ENCODE assay signal across 9 cellular contexts in genomic region chr4:138910201-138910913, GRCh38.
A peak's percentile ranks its signal among the peaks of the same experiment; 100 is the strongest.
DNase-seq lines count a peak whose midpoint lies in the region; ATAC-seq and TF ChIP-seq lines count a peak whose summit lies in the region.
"Had no signal": no experiment of that assay in that cellular context is flagged by ENCODE, and none has a peak within 500 bp of the region (broad histone marks: within the 10 kb centered on the region; RNA-seq: fewer than 3 reads in every experiment).

No MANE protein-coding gene starts in this region.

- no peaks in the 10 kb centered on the region for H3K9me3 ChIP-seq in stomach smooth muscle (ENCODE audit: control insufficient read depth in 2 of 2, low read length in 2 of 2)

- DNase-seq in LNCaP clone FGC (ENCODE audit: low read depth), result peak; percentile 86
- DNase-seq in RWPE1 (ENCODE audit: low spot score), result peak; percentile 79
- DNase-seq in foreskin keratinocyte, result peak; percentile 45 to 64
- no peak for DNase-seq in stimulated activated CD4-positive, alpha-beta T cell treated with anti-CD3 and anti-CD28 coated beads, Interleukin-4, amount 100 ng/mL, for 4 hours
- no peak for DNase-seq in stimulated activated CD4-positive, alpha-beta T cell treated with anti-CD3 and anti-CD28 coated beads, Interleukin-2, amount 100 ng/mL, for 48 hours
- DNase-seq: activated CD4-positive, alpha-beta T cell treated with anti-CD3 and anti-CD28 coated beads, Interleukin-2, amount 10 ng/mL, durations not matched to agents 7 days and 5 days had no signal

- POLR2A ChIA-PET in RWPE1 (lab: Yijun Ruan, JAX; ENCODE audit: low non-redundant PET), result no interaction called here

- no peaks in the 10 kb centered on the region for H3K27me3 ChIP-seq in foreskin keratinocyte
- no peaks in the 10 kb centered on the region for H3K27me3 ChIP-seq in stomach smooth muscle (ENCODE audit: control insufficient read depth in 1 of 2, insufficient read depth in 2 of 2, low read length in 2 of 2)

- H3K4me1 ChIP-seq in foreskin keratinocyte (peaks cover 3% of the 10 kb centered on the region), stomach smooth muscle (ENCODE audit: control insufficient read depth, insufficient read depth, low read length) (peaks cover 18% of the 10 kb centered on the region)

- H3K4me3 ChIP-seq in LNCaP clone FGC (ENCODE audit: low read depth, low read length) (peak overlapping the region; percentile 20), stomach smooth muscle (ENCODE audit: low read length in 2 of 2) (peak overlapping the region; percentile 10 to 59)

- H3K9ac ChIP-seq in stomach smooth muscle (ENCODE audit: low read length in 2 of 2), result no peak overlapping the region

- H3K27ac ChIP-seq in RWPE1 (peak overlapping the region; percentile 80), foreskin keratinocyte (no peak overlapping the region), stomach smooth muscle (ENCODE audit: low read length) (peak overlapping the region; percentile 61)

- no peaks in the 10 kb centered on the region for H3K36me3 ChIP-seq in stomach smooth muscle (ENCODE audit: control insufficient read depth in 2 of 2, insufficient read depth in 2 of 2, low read length in 2 of 2)

- CTCF ChIA-PET in RWPE1 (lab: Yijun Ruan, JAX), result interaction anchor here (0.6 to 1.0 kb wide), 3 partner anchors 9 to 807 kb away, joined by 3 to 4 read pairs (median 3); no protein-coding TSS in a partner anchor

- no peak for TF ChIP-seq CTCF in LNCaP clone FGC (IDR thresholded peaks at IDR 0.05; ENCODE audit: control insufficient read depth, extremely low read depth, insufficient read depth)
- no peak for TF ChIP-seq CTCF in RWPE1 (conservative IDR thresholded peaks at IDR 0.05; ENCODE audit: low read depth)
- no peak for TF ChIP-seq CTCF in foreskin keratinocyte (conservative IDR thresholded peaks at IDR 0.05)

- ATAC-seq in foreskin keratinocyte (peak; percentile 89), HG02623 (IDR thresholded peaks at IDR 0.05; ENCODE audit: unreplicated experiment) (no peak), HG03045 (IDR thresholded peaks at IDR 0.05; ENCODE audit: unreplicated experiment) (no peak)

Comparison
In these comparisons a context has a peak if more than half of its experiments do, and no peak if none do; other contexts are left out.
1. DNase-seq: peak in LNCaP clone FGC (single experiment), RWPE1 (single experiment) and foreskin keratinocyte (2 of 2); none in stimulated activated CD4-positive, alpha-beta T cell treated with anti-CD3 and anti-CD28 coated beads, Interleukin-4, amount 100 ng/mL, for 4 hours (0 of 2) and stimulated activated CD4-positive, alpha-beta T cell treated with anti-CD3 and anti-CD28 coated beads, Interleukin-2, amount 100 ng/mL, for 48 hours (0 of 2).